ENCODE assay signal across 8 cellular contexts in genomic region chr17:20226814-20227482, GRCh38.
DNase-seq lines count a peak whose midpoint lies in the region; ATAC-seq and TF ChIP-seq lines count a peak whose summit lies in the region.

No MANE protein-coding gene starts in this region.

- no peaks in the 10 kb centered on the region for H3K9me3 Mint-ChIP-seq in activated T-cell treated with anti-CD3 and anti-CD28 coated beads, Interleukin-2, amount 50 U/mL, for 4 hours
- no peaks in the 10 kb centered on the region for H3K9me3 Mint-ChIP-seq in nephron
- H3K9me3 Mint-ChIP-seq in stimulated activated naive B cell treated with anti-CD40 and anti-IgM and Interleukin-4, amounts not matched to agents 10 μg/mL and 1 μg/mL and 100 μg/mL, for 72 hours: no peaks in the 10 kb centered on the region

- peak overlapping the region; percentile 29; the same call in 1 of the 2 replicates for H4K91ac ChIP-seq in IMR-90 (ENCODE audit: insufficient read depth, low read depth, low read length)

- TF ChIP-seq RAD21 in IMR-90 (IDR thresholded peaks at IDR 0.05; ENCODE audit: low read length): peak; percentile 96

- H3K27ac Mint-ChIP-seq in nephron: peak overlapping the region in 1 of 3 experiments; percentile 42
- no peak overlapping the region for H3K27ac Mint-ChIP-seq in stimulated activated naive B cell treated with anti-CD40 and anti-IgM and Interleukin-4, amounts not matched to agents 10 μg/mL and 1 μg/mL and 100 μg/mL, for 72 hours

- H2AFZ ChIP-seq in IMR-90 (replicated peaks; ENCODE audit: low read length, poor library complexity): peak overlapping the region; percentile 66
- no peak overlapping the region for H2AFZ ChIP-seq in fibroblast of lung (ENCODE audit: low read length)

- H3K4ac ChIP-seq in IMR-90 (ENCODE audit: low read depth, low read length): peak overlapping the region; percentile 57

- H3K4me2 ChIP-seq in IMR-90 (ENCODE audit: low read depth, low read length) (peak overlapping the region; percentile 22; the same call in 1 of the 2 replicates), fibroblast of lung (ENCODE audit: extremely low read depth, insufficient read depth, low read length) (no peak overlapping the region)

- ATAC-seq in IMR-90 (ENCODE audit: low read depth) (peak; percentile 90), GM19455 (IDR thresholded peaks at IDR 0.05; ENCODE audit: unreplicated experiment) (no peak)
- peak; percentile 93 to 98 for ATAC-seq in activated T-cell treated with anti-CD3 and anti-CD28 coated beads, Interleukin-2, amount 50 U/mL, for 4 hours
- ATAC-seq in stimulated activated naive B cell treated with anti-CD40 and anti-IgM and Interleukin-4, amounts not matched to agents 10 μg/mL and 1 μg/mL and 100 μg/mL, for 72 hours (replicated peaks): peak; percentile 94 to 99

- H3K9me3 ChIP-seq in IMR-90 (ENCODE audit: control insufficient read depth, insufficient read depth, low read length) (no peaks in the 10 kb centered on the region), Peyer's patch (no peaks in the 10 kb centered on the region), fibroblast of lung (ENCODE audit: control insufficient read depth, insufficient read depth, low read depth, low read length) (no peaks in the 10 kb centered on the region)

- H3K4me1 ChIP-seq in IMR-90 (ENCODE audit: control insufficient read depth, insufficient read depth, low read length) (peaks cover 26% of the 10 kb centered on the region), Peyer's patch (no peaks in the 10 kb centered on the region), fibroblast of lung (ENCODE audit: control insufficient read depth, extremely low read depth, insufficient read depth, low read length) (peaks cover 7% of the 10 kb centered on the region)

- DNase-seq in IMR-90: peak; percentile 83
- DNase-seq in Peyer's patch: peak; percentile 45 to 85 (median 81)
- DNase-seq in activated T-cell treated with anti-CD3 and anti-CD28 coated beads, Interleukin-2, amount 50 U/mL, for 4 hours: peak; percentile 68
- peak; percentile 82 to 83 for DNase-seq in fibroblast of lung (ENCODE audit: low read depth in 2 of 2)
- peak; percentile 30 for DNase-seq in stimulated activated naive B cell treated with anti-CD40 and anti-IgM and Interleukin-4, amounts not matched to agents 10 μg/mL and 1 μg/mL and 100 μg/mL, for 72 hours

- H3K9me1 ChIP-seq in IMR-90 (ENCODE audit: insufficient read depth, low read length): peaks cover 19% of the 10 kb centered on the region

- TF ChIP-seq CTCF in GM12873 (IDR thresholded peaks at IDR 0.05; ENCODE audit: insufficient read depth, low read depth, low read length, missing control alignments) (peak; percentile 90), IMR-90 (conservative IDR thresholded peaks at IDR 0.05; ENCODE audit: low read depth, low read length) (peak; percentile 95), Peyer's patch (IDR thresholded peaks at IDR 0.05) (peak; percentile 17 to 87 (median 71)), fibroblast of lung (conservative IDR thresholded peaks at IDR 0.05 in 1 of 2, IDR thresholded peaks at IDR 0.05 in 1 of 2; ENCODE audit: low read depth in 1 of 2, low read length in 2 of 2) (peak; percentile 88 to 91), nephron (IDR thresholded peaks at IDR 0.05; ENCODE audit: unreplicated experiment in 3 of 3) (peak; percentile 83 to 94 (median 88))

- peak overlapping the region; percentile 60 for H2BK5ac ChIP-seq in IMR-90 (ENCODE audit: low read depth, low read length, poor library complexity, severe bottlenecking)

- peaks cover 34 to 70% of the 10 kb centered on the region in 2 experiments for H3K79me1 ChIP-seq in IMR-90 (ENCODE audit: low read depth in 1 of 2, low read length in 2 of 2)

- POLR2A ChIA-PET in IMR-90 (lab: Charles Lee; ENCODE audit: unreplicated experiment): no interaction called here

- no peaks in the 10 kb centered on the region for H3K27me3 Mint-ChIP-seq in activated T-cell treated with anti-CD3 and anti-CD28 coated beads, Interleukin-2, amount 50 U/mL, for 4 hours (ENCODE audit: low read depth)
- no peaks in the 10 kb centered on the region for H3K27me3 Mint-ChIP-seq in nephron (ENCODE audit: low read depth)
- H3K27me3 Mint-ChIP-seq in stimulated activated naive B cell treated with anti-CD40 and anti-IgM and Interleukin-4, amounts not matched to agents 10 μg/mL and 1 μg/mL and 100 μg/mL, for 72 hours: no peaks in the 10 kb centered on the region

- no peaks in the 10 kb centered on the region for H3K79me2 ChIP-seq in fibroblast of lung (ENCODE audit: control insufficient read depth, insufficient read depth, low read length)

- H4K20me1 ChIP-seq in IMR-90 (ENCODE audit: insufficient read depth, low read length) (no peaks in the 10 kb centered on the region; the same call in 1 of the 2 replicates), fibroblast of lung (ENCODE audit: control insufficient read depth, extremely low read depth, insufficient read depth, low read length) (peaks cover 3% of the 10 kb centered on the region)

- WGBS in IMR-90 (ENCODE audit: extremely low coverage in 2 of 2, insufficient read length in 1 of 2), 2 experiments: 4% methylated on average over 3 of the region's 8 CpGs; no CpG with 5 or more reads in 1 of the 2 experiments

- peak overlapping the region; percentile 20; the same call in 1 of the 2 replicates for H3K18ac ChIP-seq in IMR-90 (ENCODE audit: low read depth, low read length)

- no peak overlapping the region for H3K23ac ChIP-seq in IMR-90 (ENCODE audit: low read depth, low read length)

- peaks cover 9% of the 10 kb centered on the region for H3K36me3 ChIP-seq in IMR-90 (ENCODE audit: control insufficient read depth, insufficient read depth, low read length)
- H3K36me3 ChIP-seq in Peyer's patch: peaks cover 0 to 25% (median 0%) of the 10 kb centered on the region in 3 donors
- no peaks in the 10 kb centered on the region for H3K36me3 ChIP-seq in fibroblast of lung (ENCODE audit: control insufficient read depth, insufficient read depth, low read length)

- peak overlapping the region; percentile 45 for H2BK120ac ChIP-seq in IMR-90 (ENCODE audit: low read depth, low read length)

- dilution Hi-C loops in IMR-90 (cut with HindIII; ENCODE audit: low sequenced_read_pairs, unreplicated experiment): no loop called here

- no peak overlapping the region for H3K4me3 Mint-ChIP-seq in activated T-cell treated with anti-CD3 and anti-CD28 coated beads, Interleukin-2, amount 50 U/mL, for 4 hours
- no peak overlapping the region for H3K4me3 Mint-ChIP-seq in nephron
- no peak overlapping the region for H3K4me3 Mint-ChIP-seq in stimulated activated naive B cell treated with anti-CD40 and anti-IgM and Interleukin-4, amounts not matched to agents 10 μg/mL and 1 μg/mL and 100 μg/mL, for 72 hours

- H3K36me3 Mint-ChIP-seq in activated T-cell treated with anti-CD3 and anti-CD28 coated beads, Interleukin-2, amount 50 U/mL, for 4 hours (ENCODE audit: insufficient read depth): no peaks in the 10 kb centered on the region
- H3K36me3 Mint-ChIP-seq in nephron (ENCODE audit: low read depth): peaks cover 12% of the 10 kb centered on the region
- peaks cover 2 to 7% of the 10 kb centered on the region in 2 donors for H3K36me3 Mint-ChIP-seq in stimulated activated naive B cell treated with anti-CD40 and anti-IgM and Interleukin-4, amounts not matched to agents 10 μg/mL and 1 μg/mL and 100 μg/mL, for 72 hours

- H4K5ac ChIP-seq in IMR-90 (ENCODE audit: low read depth, low read length): no peak overlapping the region

- CTCF ChIA-PET in IMR-90 (lab: Yijun Ruan, JAX): interaction anchor here (0.5 to 1.3 kb wide), 9 partner anchors 21 to 104 kb away, joined by 3 to 8 read pairs (median 4); no protein-coding TSS in a partner anchor

- in situ Hi-C loops in IMR-90 (cut with MboI; ENCODE audit: low sequenced_read_pairs): loop anchor here (10.0 kb wide), 1 partner anchor 88 kb away; no protein-coding TSS in a partner anchor

- H3K27me3 ChIP-seq in IMR-90 (ENCODE audit: control insufficient read depth, insufficient read depth, low read length) (no peaks in the 10 kb centered on the region), Peyer's patch (no peaks in the 10 kb centered on the region), fibroblast of lung (ENCODE audit: control insufficient read depth, insufficient read depth, low read length) (no peaks in the 10 kb centered on the region)

- peak overlapping the region in 1 of 2 experiments; percentile 27; a peak in 3 of 4 replicates for H4K8ac ChIP-seq in IMR-90 (ENCODE audit: low read depth in 2 of 2, low read length in 2 of 2)

- H3K14ac ChIP-seq in IMR-90 (replicated peaks; ENCODE audit: low read depth, low read length): peak overlapping the region; percentile 20; the same call in 1 of the 2 replicates

- 0 out of 2 replicates have a peak overlapping the region, but pooled peaks have one; percentile 27 for H2BK20ac ChIP-seq in IMR-90 (ENCODE audit: low read depth, low read length)

- no peak overlapping the region for H2BK15ac ChIP-seq in IMR-90 (ENCODE audit: low read depth, low read length)

- peak overlapping the region; percentile 36; the same call in 1 of the 2 replicates for H2AK5ac ChIP-seq in IMR-90 (ENCODE audit: low read depth, low read length)

- H3K4me1 Mint-ChIP-seq in activated T-cell treated with anti-CD3 and anti-CD28 coated beads, Interleukin-2, amount 50 U/mL, for 4 hours (ENCODE audit: low read depth): peaks cover 7% of the 10 kb centered on the region
- H3K4me1 Mint-ChIP-seq in nephron: peaks cover 17% of the 10 kb centered on the region
- H3K4me1 Mint-ChIP-seq in stimulated activated naive B cell treated with anti-CD40 and anti-IgM and Interleukin-4, amounts not matched to agents 10 μg/mL and 1 μg/mL and 100 μg/mL, for 72 hours: no peaks in the 10 kb centered on the region

- BruUV-seq in IMR-90 (replicated peaks; lab: Mats Ljungman, UMichigan): no TSS peak

- intact Hi-C loops in IMR-90 (cut with micrococcal nuclease): loop anchor here (1.0 to 10.0 kb wide), 6 partner anchors 70 to 768 kb away; no protein-coding TSS in a partner anchor

- no peak overlapping the region for H2AK9ac ChIP-seq in IMR-90 (replicated peaks; ENCODE audit: low read depth, low read length, poor library complexity)

- H3K9ac ChIP-seq in IMR-90 (ENCODE audit: low read depth, low read length) (no peak overlapping the region), fibroblast of lung (ENCODE audit: insufficient read depth, low read length) (no peak overlapping the region)

- H3K4me3 ChIP-seq in IMR-90 (ENCODE audit: insufficient read depth, low read depth, low read length) (no peak overlapping the region), Peyer's patch (no peak overlapping the region), fibroblast of lung (replicated peaks in 1 of 4; ENCODE audit: control extremely low read depth in 1 of 4, insufficient read depth in 1 of 4, low read depth in 3 of 4, low read length in 4 of 4) (no peak overlapping the region)

- H3K56ac ChIP-seq in IMR-90 (ENCODE audit: extremely low read depth, insufficient read depth, low read length): 0 out of 2 replicates have a peak overlapping the region, but pooled peaks have one; percentile 33

- H3K27ac ChIP-seq in IMR-90 (ENCODE audit: insufficient read depth, low read length) (peak overlapping the region; percentile 29; the same call in 1 of the 2 replicates), Peyer's patch (no peak overlapping the region), fibroblast of lung (ENCODE audit: insufficient read depth, low read length) (no peak overlapping the region)

- TF ChIP-seq POLR2A in IMR-90 (IDR thresholded peaks at IDR 0.05; ENCODE audit: low read depth, low read length) (peak; percentile 43; the same call in 1 of the 2 replicates), Peyer's patch (IDR thresholded peaks at IDR 0.05) (no peak)

Comparison
In these comparisons a context has a peak if more than half of its experiments do, and no peak if none do; other contexts are left out.
1. DNase-seq: peak in every context shown above with its lines; median percentile 83 in IMR-90; 82 in fibroblast of lung; 81 in Peyer's patch; 68 in activated T-cell treated with anti-CD3 and anti-CD28 coated beads, Interleukin-2, amount 50 U/mL, for 4 hours; 30 in stimulated activated naive B cell treated with anti-CD40 and anti-IgM and Interleukin-4, amounts not matched to agents 10 μg/mL and 1 μg/mL and 100 μg/mL, for 72 hours.